ENCODE assay signal across 17 cellular contexts in the genomic region with DNA sequence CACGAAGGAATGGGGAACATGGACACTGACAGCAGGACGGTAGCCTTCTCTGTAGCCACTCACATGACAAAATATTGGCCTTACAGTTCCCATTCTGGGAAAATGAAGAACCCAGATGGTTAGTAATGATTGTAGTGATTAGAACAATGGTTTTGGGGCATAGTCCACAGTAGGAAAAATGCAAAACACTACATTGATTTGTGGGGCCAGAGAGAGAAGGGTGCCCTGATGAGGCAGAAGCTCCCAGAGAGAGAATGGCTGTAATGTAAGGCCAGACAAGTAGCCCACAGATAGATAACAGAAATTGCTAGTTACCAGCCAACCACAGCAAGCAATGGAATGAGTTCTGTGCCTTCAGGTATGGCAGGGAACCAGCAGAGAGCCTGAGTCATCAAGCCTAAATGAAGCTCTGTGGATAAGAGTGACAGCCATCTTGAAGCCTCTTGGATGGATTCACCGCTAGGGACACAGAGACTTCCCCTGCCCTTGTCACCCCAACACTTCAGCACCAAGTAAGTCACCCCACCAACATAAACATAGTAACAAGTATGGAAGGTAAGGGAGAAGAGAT.
A peak's percentile ranks its signal among the peaks of the same experiment; 100 is the strongest.
DNase-seq lines count a peak whose midpoint lies in the region; ATAC-seq and TF ChIP-seq lines count a peak whose summit lies in the region.
"Had no signal": no experiment of that assay in that cellular context is flagged by ENCODE, and none has a peak within 500 bp of the region (broad histone marks: within the 10 kb centered on the region; RNA-seq: fewer than 3 reads in every experiment).

No MANE protein-coding gene starts in this region.

- intact Hi-C loops in PC-3 (cut with micrococcal nuclease) (no loop called here), left ventricle myocardium superior (cut with micrococcal nuclease) (no loop called here)

- H3K9ac ChIP-seq in PC-3 (ENCODE audit: low read length), result no peak overlapping the region
- H3K9ac ChIP-seq in H9 (ENCODE audit: extremely low read depth, insufficient read length, low read length), result no peak overlapping the region
- H3K9ac ChIP-seq: BLaER1 had no signal

- no peaks in the 10 kb centered on the region for H3K79me1 ChIP-seq in H9 (ENCODE audit: insufficient read depth, low read depth, low read length, poor library complexity, severe bottlenecking)

- H3F3A ChIP-seq in PC-3 (ENCODE audit: low read length, unreplicated experiment), result no peaks in the 10 kb centered on the region

- TF ChIP-seq CTCF in PC-3 (conservative IDR thresholded peaks at IDR 0.05; ENCODE audit: low read depth, low read length), result no peak
- TF ChIP-seq CTCF in H9 (conservative IDR thresholded peaks at IDR 0.05), result no peak

- H2AFZ ChIP-seq in PC-3 (ENCODE audit: low read length), result no peak overlapping the region
- H2AFZ ChIP-seq in H9 (ENCODE audit: low read length), result no peak overlapping the region

- no peak overlapping the region for H3K4me3 ChIP-seq in PC-3 (ENCODE audit: low read length)
- H3K4me3 ChIP-seq: BLaER1, lung had no signal

- no peak overlapping the region for H4K5ac ChIP-seq in H9 (ENCODE audit: insufficient read length, low read depth, low read length)

- H4K20me1 ChIP-seq in PC-3 (ENCODE audit: low read length), result no peaks in the 10 kb centered on the region
- H4K20me1 ChIP-seq in H9 (ENCODE audit: control insufficient read depth, insufficient read depth, insufficient read length), result no peaks in the 10 kb centered on the region
- H4K20me1 ChIP-seq: BLaER1 had no signal

- no peak overlapping the region for H3T11ph ChIP-seq in H9 (ENCODE audit: low read length)

- no peak overlapping the region for H3K23ac ChIP-seq in H9 (ENCODE audit: insufficient read length, low read depth, low read length)

- 0 out of 7 replicates have a peak, but pooled peaks cover 0 to 4% (median 2%) of the 10 kb centered on the region in 3 experiments for H3K36me3 Mint-ChIP-seq in H9 (ENCODE audit: insufficient read depth in 1 of 3, low read depth in 3 of 3)

- no peak overlapping the region for H4K91ac ChIP-seq in H9 (ENCODE audit: insufficient read length, low read depth, low read length)

- no peak overlapping the region for H2BK12ac ChIP-seq in H9 (ENCODE audit: insufficient read length, low read depth, low read length)

- H3K27me3 ChIP-seq in PC-3 (ENCODE audit: low read length), result no peaks in the 10 kb centered on the region
- H3K27me3 ChIP-seq in H9 (ENCODE audit: insufficient read depth, low read length), result no peaks in the 10 kb centered on the region
- H3K27me3 ChIP-seq: BLaER1 had no signal

- H4K8ac ChIP-seq in H9 (replicated peaks; ENCODE audit: insufficient read length, low read depth, low read length), result no peak overlapping the region

- H3K27ac ChIP-seq in PC-3 (ENCODE audit: low read length) (no peak overlapping the region), H9 (ENCODE audit: insufficient read length, low read depth, low read length) (no peak overlapping the region)
- H3K27ac ChIP-seq: BLaER1, VCaP had no signal

- H3K79me2 ChIP-seq in PC-3 (ENCODE audit: low read length), result no peaks in the 10 kb centered on the region
- no peaks in the 10 kb centered on the region for H3K79me2 ChIP-seq in H9 (ENCODE audit: insufficient read depth, low read length)

- H3K23me2 ChIP-seq in H9 (ENCODE audit: insufficient read length, low read depth, low read length, poor library complexity, severe bottlenecking), result no peaks in the 10 kb centered on the region

- H3K36me3 ChIP-seq in PC-3 (ENCODE audit: low read depth, low read length), result no peaks in the 10 kb centered on the region
- H3K36me3 ChIP-seq: BLaER1 had no signal

- POLR2A ChIA-PET in PC-3 (lab: Charles Lee; ENCODE audit: unreplicated experiment), result no interaction called here

- peaks cover 0 to 2% of the 10 kb centered on the region in 2 experiments; a peak in 3 of 5 replicates for H3K9me3 Mint-ChIP-seq in H9
- H3K9me3 Mint-ChIP-seq: natural killer cell treated with Interleukin-12 subunit alpha and Interleukin-12 subunit beta and Interleukin-15 and Interleukin-18, amount 100 ng/mL, for 72 hours had no signal

- no peaks in the 10 kb centered on the region for H3K4me1 Mint-ChIP-seq in H9

- peak overlapping the region in 1 of 3 experiments; percentile 70; a peak in 2 of 7 replicates for H3K27ac Mint-ChIP-seq in H9
- H3K27ac Mint-ChIP-seq: natural killer cell treated with Interleukin-12 subunit alpha and Interleukin-12 subunit beta and Interleukin-15 and Interleukin-18, amount 100 ng/mL, for 72 hours had no signal

- H3K56ac ChIP-seq in H9 (ENCODE audit: insufficient read length, low read depth, low read length), result no peak overlapping the region

- H2AK5ac ChIP-seq in H9 (ENCODE audit: insufficient read length, low read length), result no peak overlapping the region

- no CpG with 5 or more reads among the region's 3 CpGs for WGBS in H9 (ENCODE audit: extremely low coverage, insufficient read length, low lambda C conversion rate)

- H3K4me3 Mint-ChIP-seq in H9, result no peak overlapping the region
- H3K4me3 Mint-ChIP-seq: natural killer cell treated with Interleukin-12 subunit alpha and Interleukin-12 subunit beta and Interleukin-15 and Interleukin-18, amount 100 ng/mL, for 72 hours had no signal

- H3K9me3 ChIP-seq in PC-3 (ENCODE audit: low read length) (no peaks in the 10 kb centered on the region), H9 (ENCODE audit: control insufficient read depth, low read depth, low read length) (no peaks in the 10 kb centered on the region)

- H3K4me1 ChIP-seq in PC-3 (ENCODE audit: insufficient read depth, low read length) (no peaks in the 10 kb centered on the region), H9 (ENCODE audit: insufficient read depth, low read length) (no peaks in the 10 kb centered on the region)
- H3K4me1 ChIP-seq: BLaER1 had no signal

- H2BK5ac ChIP-seq in H9 (ENCODE audit: insufficient read length, low read length), result no peak overlapping the region

- ATAC-seq in PC-3 (no peak), left ventricle myocardium superior (no peak)
- ATAC-seq: natural killer cell treated with Interleukin-12 subunit alpha and Interleukin-12 subunit beta and Interleukin-15 and Interleukin-18, amount 100 ng/mL, for 72 hours had no signal

- no peak overlapping the region for H3K4ac ChIP-seq in H9 (ENCODE audit: low read depth, low read length)

- H3K14ac ChIP-seq in H9 (ENCODE audit: insufficient read depth, low read length), result no peak overlapping the region

- DNase-seq in Daoy (ENCODE audit: low read depth) (peak; percentile 67), PC-3 (peak; percentile 42), dedifferentiated amniotic fluid mesenchymal stem cell (ENCODE audit: extremely low spot score) (peak; percentile 23), myocyte (ENCODE audit: low read depth) (peak; percentile 81), H9 (no peak), DMS53 (lab: John Stamatoyannopoulos, UW) (no peak), retina (no peak), left ventricle myocardium superior (no peak)
- DNase-seq: activated CD8-positive, alpha-beta memory T cell treated with anti-CD3 and anti-CD28 coated beads for 24 hours; activated effector memory CD4-positive, alpha-beta T cell treated with Interleukin-2 at 50 U/mL for 16 hours; DMS153; MV-4-11; NCI-H526 treated with DMSO at 0.1 percent for 48 hours had no signal

- BruUV-seq in PC-3 (replicated peaks; lab: Mats Ljungman, UMichigan), result no TSS peak

- H3K4me2 ChIP-seq in PC-3 (ENCODE audit: low read length) (no peak overlapping the region), H9 (ENCODE audit: insufficient read depth, insufficient read length, low read length) (no peak overlapping the region)
- H3K4me2 ChIP-seq: BLaER1 had no signal

- no peak overlapping the region for H2BK20ac ChIP-seq in H9 (ENCODE audit: low read depth, low read length, poor library complexity, severe bottlenecking)

- H3K9me2 ChIP-seq in PC-3 (replicated peaks; ENCODE audit: low read length), result no peaks in the 10 kb centered on the region

- CTCF ChIA-PET in PC-3 (lab: Charles Lee), result interaction anchor here (0.7 kb wide), 1 partner anchor 28 kb away, joined by 3 read pairs; no protein-coding TSS in a partner anchor

- H3K27me3 Mint-ChIP-seq in H9 (ENCODE audit: low read depth), result no peaks in the 10 kb centered on the region
- H3K27me3 Mint-ChIP-seq: natural killer cell treated with Interleukin-12 subunit alpha and Interleukin-12 subunit beta and Interleukin-15 and Interleukin-18, amount 100 ng/mL, for 72 hours had no signal

- no peak overlapping the region for H2BK15ac ChIP-seq in H9 (ENCODE audit: low read depth, low read length)

- H3K18ac ChIP-seq in H9 (ENCODE audit: insufficient read length, low read depth, low read length), result no peak overlapping the region

- H2BK120ac ChIP-seq in H9 (ENCODE audit: low read depth, low read length, poor library complexity, severe bottlenecking), result no peak overlapping the region

Comparison
In these comparisons a context has a peak if more than half of its experiments do, and no peak if none do; other contexts are left out.
1. DNase-seq: peak in Daoy (single experiment), PC-3 (single experiment), dedifferentiated amniotic fluid mesenchymal stem cell (single experiment) and myocyte (single experiment); none in H9 (single experiment), DMS53 (single experiment), retina (single experiment) and left ventricle myocardium superior (single experiment).